ENCODE assay signal across 1 cellular context in the genomic region with DNA sequence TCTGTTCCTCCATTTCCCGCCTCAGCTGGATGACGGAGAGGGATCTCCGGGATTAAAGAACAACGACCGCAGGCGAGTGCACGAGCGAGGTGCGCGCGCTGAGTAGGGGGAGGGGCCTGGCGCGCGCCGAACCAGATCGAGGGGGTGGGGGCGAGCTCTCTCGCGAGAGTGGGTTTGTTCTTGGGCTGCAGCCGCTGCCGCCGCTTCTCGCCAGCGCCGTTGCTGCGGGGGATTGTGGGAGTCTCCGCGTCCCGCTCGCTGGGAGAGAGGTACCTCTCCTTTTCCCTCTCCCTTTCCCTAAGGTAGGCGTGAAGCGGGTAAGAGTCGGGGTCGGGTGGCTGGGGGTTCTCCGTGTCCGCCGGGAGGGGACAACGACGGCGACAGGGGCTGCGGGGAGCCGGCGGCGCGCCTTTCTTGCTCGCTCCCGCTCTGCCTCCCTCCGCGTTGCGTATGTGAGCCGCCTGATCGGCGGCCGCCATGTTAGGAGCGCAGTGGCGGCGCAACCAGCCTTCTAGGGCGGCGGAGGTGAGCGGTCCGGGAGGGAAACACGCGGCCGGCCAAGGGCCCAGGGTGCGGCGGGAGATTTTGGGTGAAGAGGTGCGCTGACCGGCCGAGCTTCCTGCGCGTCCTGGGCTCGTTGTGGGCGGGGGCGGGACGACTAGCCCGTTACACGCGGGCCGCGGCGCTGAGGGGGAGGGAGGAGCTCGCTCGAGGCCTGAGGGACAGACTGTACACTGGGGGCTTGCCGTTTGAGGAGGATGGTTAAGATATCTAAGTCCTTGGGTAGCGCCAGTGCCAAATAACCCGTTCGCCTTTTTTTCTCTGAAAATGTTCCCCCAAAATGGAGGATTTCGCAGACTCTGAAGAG.
A peak's percentile ranks its signal among the peaks of the same experiment; 100 is the strongest.
TF ChIP-seq lines count a peak whose summit lies in the region.

A gene with protein sequence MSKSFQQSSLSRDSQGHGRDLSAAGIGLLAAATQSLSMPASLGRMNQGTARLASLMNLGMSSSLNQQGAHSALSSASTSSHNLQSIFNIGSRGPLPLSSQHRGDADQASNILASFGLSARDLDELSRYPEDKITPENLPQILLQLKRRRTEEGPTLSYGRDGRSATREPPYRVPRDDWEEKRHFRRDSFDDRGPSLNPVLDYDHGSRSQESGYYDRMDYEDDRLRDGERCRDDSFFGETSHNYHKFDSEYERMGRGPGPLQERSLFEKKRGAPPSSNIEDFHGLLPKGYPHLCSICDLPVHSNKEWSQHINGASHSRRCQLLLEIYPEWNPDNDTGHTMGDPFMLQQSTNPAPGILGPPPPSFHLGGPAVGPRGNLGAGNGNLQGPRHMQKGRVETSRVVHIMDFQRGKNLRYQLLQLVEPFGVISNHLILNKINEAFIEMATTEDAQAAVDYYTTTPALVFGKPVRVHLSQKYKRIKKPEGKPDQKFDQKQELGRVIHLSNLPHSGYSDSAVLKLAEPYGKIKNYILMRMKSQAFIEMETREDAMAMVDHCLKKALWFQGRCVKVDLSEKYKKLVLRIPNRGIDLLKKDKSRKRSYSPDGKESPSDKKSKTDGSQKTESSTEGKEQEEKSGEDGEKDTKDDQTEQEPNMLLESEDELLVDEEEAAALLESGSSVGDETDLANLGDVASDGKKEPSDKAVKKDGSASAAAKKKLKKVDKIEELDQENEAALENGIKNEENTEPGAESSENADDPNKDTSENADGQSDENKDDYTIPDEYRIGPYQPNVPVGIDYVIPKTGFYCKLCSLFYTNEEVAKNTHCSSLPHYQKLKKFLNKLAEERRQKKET (plus strand): TSS at position 237 of the 868 bp plus-strand sequence. CDS start 13,676 bp downstream, outside the sequence.

TF ChIP-seq in HepG2, 621 proteins besides CTCF, POLR2A, EP300 and RAD21 (continued from another document and continues in another):
- TF ChIP-seq TRAFD1 (CRISPR knock-in tag; IDR thresholded peaks at IDR 0.05; ENCODE audit: borderline replicate concordance) (peak; percentile 35; the same call in 1 of the 2 replicates), HOXA3 (CRISPR knock-in tag; IDR thresholded peaks at IDR 0.05) (peak; percentile 89), SMAD1 (CRISPR knock-in tag; IDR thresholded peaks at IDR 0.05; ENCODE audit: borderline replicate concordance, low read depth) (0 out of 2 replicates have a peak, but pooled peaks have one; percentile 33), ZBTB7B (CRISPR knock-in tag; IDR thresholded peaks at IDR 0.05) (peak; percentile 43), FOXA3 (CRISPR knock-in tag; IDR thresholded peaks at IDR 0.05) (peak; percentile 38; the same call in 1 of the 2 replicates), AHR (CRISPR knock-in tag; IDR thresholded peaks at IDR 0.05) (peak; percentile 46; the same call in 1 of the 2 replicates), RFX5 (IDR thresholded peaks at IDR 0.05; ENCODE audit: low read depth, low read length) (no peak), TP53 (CRISPR knock-in tag; conservative IDR thresholded peaks at IDR 0.05) (no peak), ZFAT (CRISPR knock-in tag; conservative IDR thresholded peaks at IDR 0.05) (0 out of 2 replicates have a peak, but pooled peaks have one; percentile 50), NFIB (CRISPR knock-in tag; IDR thresholded peaks at IDR 0.05; ENCODE audit: borderline replicate concordance) (0 out of 2 replicates have a peak, but pooled peaks have one; percentile 40), ARID2 (CRISPR knock-in tag; IDR thresholded peaks at IDR 0.05; ENCODE audit: borderline replicate concordance) (no peak), MATR3 (CRISPR knock-in tag; IDR thresholded peaks at IDR 0.05) (no peak), ZFY (CRISPR knock-in tag; IDR thresholded peaks at IDR 0.05) (peak; percentile 71), ZNF670 (CRISPR knock-in tag; IDR thresholded peaks at IDR 0.05; ENCODE audit: borderline replicate concordance) (no peak), KAT8 (CRISPR knock-in tag; IDR thresholded peaks at IDR 0.05) (peak; percentile 87), HIVEP1 (CRISPR knock-in tag; IDR thresholded peaks at IDR 0.05) (0 out of 2 replicates have a peak, but pooled peaks have one; percentile 50), ZNF317 (CRISPR knock-in tag; IDR thresholded peaks at IDR 0.05) (no peak), ARNTL (CRISPR knock-in tag; IDR thresholded peaks at IDR 0.05) (peak; percentile 55; the same call in 1 of the 2 replicates), LBX2 (CRISPR knock-in tag; IDR thresholded peaks at IDR 0.05; ENCODE audit: borderline replicate concordance) (peak; percentile 82; the same call in 1 of the 2 replicates), CENPT (CRISPR knock-in tag; IDR thresholded peaks at IDR 0.05; ENCODE audit: low read depth) (0 out of 2 replicates have a peak, but pooled peaks have one; percentile 56), FOXA1 (IDR thresholded peaks at IDR 0.05) (no peak), FOXA1 (CRISPR knock-in tag; IDR thresholded peaks at IDR 0.05) (peak; percentile 8; the same call in 1 of the 2 replicates), ZNF841 (CRISPR knock-in tag; IDR thresholded peaks at IDR 0.05; ENCODE audit: borderline replicate concordance) (no peak), DMAP1 (CRISPR knock-in tag; IDR thresholded peaks at IDR 0.05) (peak; percentile 94), NKX3-1 (CRISPR knock-in tag; IDR thresholded peaks at IDR 0.05) (peak; percentile 52; the same call in 1 of the 2 replicates), FOSL2 (CRISPR knock-in tag; IDR thresholded peaks at IDR 0.05) (peak; percentile 45; the same call in 1 of the 2 replicates), ZNF761 (CRISPR knock-in tag; conservative IDR thresholded peaks at IDR 0.05) (0 out of 2 replicates have a peak, but pooled peaks have one; percentile 45), ZNF282 (IDR thresholded peaks at IDR 0.05; ENCODE audit: partially characterized antibody) (no peak), HMG20B (CRISPR knock-in tag; conservative IDR thresholded peaks at IDR 0.05) (no peak; the same call in none of the 2 replicates), SMARCE1 (IDR thresholded peaks at IDR 0.05; ENCODE audit: borderline replicate concordance) (no peak), KDM3A (CRISPR knock-in tag; IDR thresholded peaks at IDR 0.05; ENCODE audit: low read depth) (no peak; the same call in 1 of the 2 replicates), HNRNPUL1 (IDR thresholded peaks at IDR 0.05; ENCODE audit: low read depth, low read length) (no peak), ZNF737 (CRISPR knock-in tag; IDR thresholded peaks at IDR 0.05; ENCODE audit: borderline replicate concordance) (no peak), RXRA (CRISPR knock-in tag; IDR thresholded peaks at IDR 0.05) (peak; percentile 63; the same call in 1 of the 2 replicates), ZNF121 (CRISPR knock-in tag; IDR thresholded peaks at IDR 0.05) (no peak), ZFP1 (CRISPR knock-in tag; IDR thresholded peaks at IDR 0.05) (peak; percentile 4; the same call in 1 of the 2 replicates)
- TF ChIP-seq, protein P1, sequence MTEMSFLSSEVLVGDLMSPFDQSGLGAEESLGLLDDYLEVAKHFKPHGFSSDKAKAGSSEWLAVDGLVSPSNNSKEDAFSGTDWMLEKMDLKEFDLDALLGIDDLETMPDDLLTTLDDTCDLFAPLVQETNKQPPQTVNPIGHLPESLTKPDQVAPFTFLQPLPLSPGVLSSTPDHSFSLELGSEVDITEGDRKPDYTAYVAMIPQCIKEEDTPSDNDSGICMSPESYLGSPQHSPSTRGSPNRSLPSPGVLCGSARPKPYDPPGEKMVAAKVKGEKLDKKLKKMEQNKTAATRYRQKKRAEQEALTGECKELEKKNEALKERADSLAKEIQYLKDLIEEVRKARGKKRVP (CRISPR knock-in tag; IDR thresholded peaks at IDR 0.05): no peak
- TF ChIP-seq, protein P2, sequence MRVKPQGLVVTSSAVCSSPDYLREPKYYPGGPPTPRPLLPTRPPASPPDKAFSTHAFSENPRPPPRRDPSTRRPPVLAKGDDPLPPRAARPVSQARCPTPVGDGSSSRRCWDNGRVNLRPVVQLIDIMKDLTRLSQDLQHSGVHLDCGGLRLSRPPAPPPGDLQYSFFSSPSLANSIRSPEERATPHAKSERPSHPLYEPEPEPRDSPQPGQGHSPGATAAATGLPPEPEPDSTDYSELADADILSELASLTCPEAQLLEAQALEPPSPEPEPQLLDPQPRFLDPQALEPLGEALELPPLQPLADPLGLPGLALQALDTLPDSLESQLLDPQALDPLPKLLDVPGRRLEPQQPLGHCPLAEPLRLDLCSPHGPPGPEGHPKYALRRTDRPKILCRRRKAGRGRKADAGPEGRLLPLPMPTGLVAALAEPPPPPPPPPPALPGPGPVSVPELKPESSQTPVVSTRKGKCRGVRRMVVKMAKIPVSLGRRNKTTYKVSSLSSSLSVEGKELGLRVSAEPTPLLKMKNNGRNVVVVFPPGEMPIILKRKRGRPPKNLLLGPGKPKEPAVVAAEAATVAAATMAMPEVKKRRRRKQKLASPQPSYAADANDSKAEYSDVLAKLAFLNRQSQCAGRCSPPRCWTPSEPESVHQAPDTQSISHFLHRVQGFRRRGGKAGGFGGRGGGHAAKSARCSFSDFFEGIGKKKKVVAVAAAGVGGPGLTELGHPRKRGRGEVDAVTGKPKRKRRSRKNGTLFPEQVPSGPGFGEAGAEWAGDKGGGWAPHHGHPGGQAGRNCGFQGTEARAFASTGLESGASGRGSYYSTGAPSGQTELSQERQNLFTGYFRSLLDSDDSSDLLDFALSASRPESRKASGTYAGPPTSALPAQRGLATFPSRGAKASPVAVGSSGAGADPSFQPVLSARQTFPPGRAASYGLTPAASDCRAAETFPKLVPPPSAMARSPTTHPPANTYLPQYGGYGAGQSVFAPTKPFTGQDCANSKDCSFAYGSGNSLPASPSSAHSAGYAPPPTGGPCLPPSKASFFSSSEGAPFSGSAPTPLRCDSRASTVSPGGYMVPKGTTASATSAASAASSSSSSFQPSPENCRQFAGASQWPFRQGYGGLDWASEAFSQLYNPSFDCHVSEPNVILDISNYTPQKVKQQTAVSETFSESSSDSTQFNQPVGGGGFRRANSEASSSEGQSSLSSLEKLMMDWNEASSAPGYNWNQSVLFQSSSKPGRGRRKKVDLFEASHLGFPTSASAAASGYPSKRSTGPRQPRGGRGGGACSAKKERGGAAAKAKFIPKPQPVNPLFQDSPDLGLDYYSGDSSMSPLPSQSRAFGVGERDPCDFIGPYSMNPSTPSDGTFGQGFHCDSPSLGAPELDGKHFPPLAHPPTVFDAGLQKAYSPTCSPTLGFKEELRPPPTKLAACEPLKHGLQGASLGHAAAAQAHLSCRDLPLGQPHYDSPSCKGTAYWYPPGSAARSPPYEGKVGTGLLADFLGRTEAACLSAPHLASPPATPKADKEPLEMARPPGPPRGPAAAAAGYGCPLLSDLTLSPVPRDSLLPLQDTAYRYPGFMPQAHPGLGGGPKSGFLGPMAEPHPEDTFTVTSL (CRISPR knock-in tag; IDR thresholded peaks at IDR 0.05; ENCODE audit: borderline replicate concordance): no peak
- TF ChIP-seq, protein P3, sequence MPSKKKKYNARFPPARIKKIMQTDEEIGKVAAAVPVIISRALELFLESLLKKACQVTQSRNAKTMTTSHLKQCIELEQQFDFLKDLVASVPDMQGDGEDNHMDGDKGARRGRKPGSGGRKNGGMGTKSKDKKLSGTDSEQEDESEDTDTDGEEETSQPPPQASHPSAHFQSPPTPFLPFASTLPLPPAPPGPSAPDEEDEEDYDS (CRISPR knock-in tag; IDR thresholded peaks at IDR 0.05): peak; percentile 77
- TF ChIP-seq, protein P4, sequence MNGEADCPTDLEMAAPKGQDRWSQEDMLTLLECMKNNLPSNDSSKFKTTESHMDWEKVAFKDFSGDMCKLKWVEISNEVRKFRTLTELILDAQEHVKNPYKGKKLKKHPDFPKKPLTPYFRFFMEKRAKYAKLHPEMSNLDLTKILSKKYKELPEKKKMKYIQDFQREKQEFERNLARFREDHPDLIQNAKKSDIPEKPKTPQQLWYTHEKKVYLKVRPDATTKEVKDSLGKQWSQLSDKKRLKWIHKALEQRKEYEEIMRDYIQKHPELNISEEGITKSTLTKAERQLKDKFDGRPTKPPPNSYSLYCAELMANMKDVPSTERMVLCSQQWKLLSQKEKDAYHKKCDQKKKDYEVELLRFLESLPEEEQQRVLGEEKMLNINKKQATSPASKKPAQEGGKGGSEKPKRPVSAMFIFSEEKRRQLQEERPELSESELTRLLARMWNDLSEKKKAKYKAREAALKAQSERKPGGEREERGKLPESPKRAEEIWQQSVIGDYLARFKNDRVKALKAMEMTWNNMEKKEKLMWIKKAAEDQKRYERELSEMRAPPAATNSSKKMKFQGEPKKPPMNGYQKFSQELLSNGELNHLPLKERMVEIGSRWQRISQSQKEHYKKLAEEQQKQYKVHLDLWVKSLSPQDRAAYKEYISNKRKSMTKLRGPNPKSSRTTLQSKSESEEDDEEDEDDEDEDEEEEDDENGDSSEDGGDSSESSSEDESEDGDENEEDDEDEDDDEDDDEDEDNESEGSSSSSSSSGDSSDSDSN (CRISPR knock-in tag; IDR thresholded peaks at IDR 0.05): peak; percentile 79
- TF ChIP-seq, protein P5, sequence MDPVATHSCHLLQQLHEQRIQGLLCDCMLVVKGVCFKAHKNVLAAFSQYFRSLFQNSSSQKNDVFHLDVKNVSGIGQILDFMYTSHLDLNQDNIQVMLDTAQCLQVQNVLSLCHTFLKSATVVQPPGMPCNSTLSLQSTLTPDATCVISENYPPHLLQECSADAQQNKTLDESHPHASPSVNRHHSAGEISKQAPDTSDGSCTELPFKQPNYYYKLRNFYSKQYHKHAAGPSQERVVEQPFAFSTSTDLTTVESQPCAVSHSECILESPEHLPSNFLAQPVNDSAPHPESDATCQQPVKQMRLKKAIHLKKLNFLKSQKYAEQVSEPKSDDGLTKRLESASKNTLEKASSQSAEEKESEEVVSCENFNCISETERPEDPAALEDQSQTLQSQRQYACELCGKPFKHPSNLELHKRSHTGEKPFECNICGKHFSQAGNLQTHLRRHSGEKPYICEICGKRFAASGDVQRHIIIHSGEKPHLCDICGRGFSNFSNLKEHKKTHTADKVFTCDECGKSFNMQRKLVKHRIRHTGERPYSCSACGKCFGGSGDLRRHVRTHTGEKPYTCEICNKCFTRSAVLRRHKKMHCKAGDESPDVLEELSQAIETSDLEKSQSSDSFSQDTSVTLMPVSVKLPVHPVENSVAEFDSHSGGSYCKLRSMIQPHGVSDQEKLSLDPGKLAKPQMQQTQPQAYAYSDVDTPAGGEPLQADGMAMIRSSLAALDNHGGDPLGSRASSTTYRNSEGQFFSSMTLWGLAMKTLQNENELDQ (CRISPR knock-in tag; IDR thresholded peaks at IDR 0.05; ENCODE audit: borderline replicate concordance): no peak
